ENCODE assay signal across 11 cellular contexts in genomic region chr19:5966215-5966614, GRCh38. TPM values are rescaled to one million over a fixed set of nuclear protein-coding genes. Genes with fewer than 3 reads are reported as not detected.
A peak's percentile ranks its signal among the peaks of the same experiment; 100 is the strongest.
DNase-seq lines count a peak whose midpoint lies in the region; ATAC-seq, FAIRE-seq and TF ChIP-seq lines count a peak whose summit lies in the region.
"Had no signal": no experiment of that assay in that cellular context is flagged by ENCODE, and none has a peak within 500 bp of the region (broad histone marks: within the 10 kb centered on the region; RNA-seq: fewer than 3 reads in every experiment).

No MANE protein-coding gene starts in this region.

- H3K4me1 ChIP-seq in CD4-positive, alpha-beta memory T cell (ENCODE audit: insufficient read depth, low read length) = peaks cover 95% of the 10 kb centered on the region
- peaks cover 61 to 72% (median 70%) of the 10 kb centered on the region in 3 donors for H3K4me1 ChIP-seq in pancreas

- no peaks in the 10 kb centered on the region for H3K9me3 Mint-ChIP-seq in CD4-positive, alpha-beta memory T cell

- H3K27ac ChIP-seq in CD4-positive, alpha-beta memory T cell (ENCODE audit: low read depth, low read length) = peak overlapping the region; percentile 12
- H3K27ac ChIP-seq in WERI-Rb-1 (no peak overlapping the region), pancreas (peak overlapping the region; percentile 5 to 92 (median 32))
- H3K27ac ChIP-seq: SJSA1 had no signal

- no peaks in the 10 kb centered on the region for H3K9me3 ChIP-seq in CD4-positive, alpha-beta memory T cell (ENCODE audit: control insufficient read depth in 1 of 2, low read length in 2 of 2)
- no peaks in the 10 kb centered on the region for H3K9me3 ChIP-seq in WERI-Rb-1 (ENCODE audit: severe bottlenecking)
- H3K9me3 ChIP-seq in pancreas = no peaks in the 10 kb centered on the region
- H3K9me3 ChIP-seq: SJSA1 had no signal

- POLR2A ChIA-PET in CD4-positive, alpha-beta memory T cell (lab: Charles Lee; ENCODE audit: partially characterized antibody) = no interaction called here

- no peaks in the 10 kb centered on the region for H3K36me3 ChIP-seq in CD4-positive, alpha-beta memory T cell (ENCODE audit: insufficient read depth, low read length)
- H3K36me3 ChIP-seq in WERI-Rb-1 (peaks cover 48% of the 10 kb centered on the region), pancreas (no peaks in the 10 kb centered on the region)

- CTCF ChIA-PET in CD4-positive, alpha-beta memory T cell (lab: Charles Lee; ENCODE audit: partially characterized antibody) = interaction anchor here (0.6 to 3.9 kb wide), 10 partner anchors 10 to 1217 kb away, joined by 3 to 68 read pairs (median 18); partner anchors contain the start of gene RANBP3

- peaks cover 3 to 26% of the 10 kb centered on the region in 2 donors for H3K36me3 Mint-ChIP-seq in CD4-positive, alpha-beta memory T cell

- H3K27me3 ChIP-seq in CD4-positive, alpha-beta memory T cell (ENCODE audit: insufficient read depth, low read length) = no peaks in the 10 kb centered on the region
- no peaks in the 10 kb centered on the region for H3K27me3 ChIP-seq in WERI-Rb-1 (ENCODE audit: insufficient read depth, low read depth, severe bottlenecking)
- H3K27me3 ChIP-seq in pancreas = no peaks in the 10 kb centered on the region
- H3K27me3 ChIP-seq: SJSA1 had no signal

- DNase-seq in CD4-positive, alpha-beta memory T cell = no peak
- DNase-seq in WERI-Rb-1 (peak; percentile 32), Right ventricle myocardium superior (no peak), pancreas (no peak), retina (no peak)
- DNase-seq: dermis blood vessel endothelial cell, DND-41 had no signal

- H3K4me3 ChIP-seq in CD4-positive, alpha-beta memory T cell (ENCODE audit: low read length in 2 of 2) = no peak overlapping the region
- H3K4me3 ChIP-seq in WERI-Rb-1 (ENCODE audit: low read depth, low read length) = no peak overlapping the region
- H3K4me3 ChIP-seq in pancreas = no peak overlapping the region
- H3K4me3 ChIP-seq: SJSA1 had no signal

- H3K4me3 Mint-ChIP-seq in CD4-positive, alpha-beta memory T cell = peak overlapping the region in 2 of 8 donors; percentile 39 to 42

- peaks cover 56 to 96% (median 75%) of the 10 kb centered on the region in 4 donors for H3K4me1 Mint-ChIP-seq in CD4-positive, alpha-beta memory T cell

- TF ChIP-seq CTCF in WERI-Rb-1 (IDR thresholded peaks at IDR 0.05; ENCODE audit: low read depth, low read length) (no peak), pancreas (IDR thresholded peaks at IDR 0.05) (no peak)

- FAIRE-seq in pancreas (lab: Jason Lieb, UNC) = no peak

- ATAC-seq in Right ventricle myocardium superior (ENCODE audit: poor library complexity) = peak; percentile 43
- no peak for ATAC-seq in pancreas
- no peak for ATAC-seq in HG03196 (IDR thresholded peaks at IDR 0.05; ENCODE audit: unreplicated experiment)
- no peak for ATAC-seq in HG02884 (IDR thresholded peaks at IDR 0.05; ENCODE audit: unreplicated experiment)
- no peak for ATAC-seq in HG03135 (IDR thresholded peaks at IDR 0.05; ENCODE audit: unreplicated experiment)

- no peaks in the 10 kb centered on the region for H3K27me3 Mint-ChIP-seq in CD4-positive, alpha-beta memory T cell

- 26% methylated on average over 8 of the region's 8 CpGs for WGBS in pancreas, 2 donors

- H3K27ac Mint-ChIP-seq in CD4-positive, alpha-beta memory T cell = peak overlapping the region; percentile 26 to 100 (median 81)

- intact Hi-C loops in CD4-positive, alpha-beta memory T cell (cut with micrococcal nuclease) = no loop called here
- intact Hi-C loops in Right ventricle myocardium superior (cut with DNase I) = no loop called here
- intact Hi-C loops in pancreas (cut with DNase I) = no loop called here

RNA-seq across cellular contexts. Expression of gene RANBP3, which starts 11.7 kb away (rescaled TPM):
- 10 to 100 TPM; 84.1 to 94.9 TPM for total RNA-seq in CD4-positive, alpha-beta memory T cell
- polyA plus RNA-seq in CD4-positive, alpha-beta memory T cell = 10 to 100 TPM in 1 of 2 donors, 1 to 10 TPM in 1; 3.4 to 11.6 TPM
- total RNA-seq in Right ventricle myocardium superior (57.4 TPM), pancreas (10 to 100 TPM; 27.6 to 42.2 (median 34.7) TPM)
- 10 to 100 TPM; 29.1 to 39.9 TPM for polyA plus RNA-seq in pancreas

RNA-seq across cellular contexts. Expression of gene CAPS, which starts 52.2 kb away (rescaled TPM):
- 10 to 100 TPM; 65.0 to 68.0 TPM for total RNA-seq in CD4-positive, alpha-beta memory T cell
- polyA plus RNA-seq in CD4-positive, alpha-beta memory T cell = 1 to 10 TPM; 1.7 to 4.3 TPM
- 3.4 TPM for total RNA-seq in Right ventricle myocardium superior
- total RNA-seq in pancreas = 10 to 100 TPM; 10.5 to 23.2 (median 14.0) TPM
- 10 to 100 TPM; 62.9 to 77.2 TPM for polyA plus RNA-seq in pancreas
